8 cellular contexts compared by ENCODE assay signal in the genomic region with DNA sequence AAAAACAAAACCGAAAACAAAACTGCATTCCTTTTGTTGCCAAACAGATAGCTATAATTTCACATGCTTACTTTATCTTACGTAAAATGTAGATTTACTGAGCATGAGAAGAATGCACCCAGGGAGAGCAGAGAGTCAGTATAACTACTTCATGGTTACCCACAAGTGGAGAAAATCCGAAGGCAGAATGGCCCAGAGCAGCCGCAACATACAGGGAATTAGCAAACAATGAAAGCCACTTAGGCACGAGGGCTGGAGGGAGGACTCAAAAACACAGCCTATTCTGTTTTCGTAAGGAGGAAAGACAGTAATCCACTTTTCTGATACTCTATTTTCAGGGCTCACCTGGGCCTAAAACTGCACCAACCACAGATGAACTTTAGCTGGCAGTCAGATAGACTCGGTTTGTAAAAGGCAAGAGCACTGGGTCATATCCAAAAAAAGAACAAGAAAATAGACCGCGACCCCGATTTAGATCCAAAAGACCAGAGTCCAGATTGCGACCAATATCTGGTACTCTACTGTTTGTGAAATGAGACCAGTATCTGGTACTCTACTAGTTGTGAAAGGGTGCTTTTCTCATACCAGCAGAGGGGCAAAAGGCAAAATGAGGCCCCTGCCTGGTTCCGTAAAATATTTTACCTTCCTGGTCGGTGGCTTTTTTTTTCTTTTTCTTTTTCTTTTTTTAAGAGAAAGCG.
DNase-seq lines count a peak whose midpoint lies in the region; ATAC-seq and TF ChIP-seq lines count a peak whose summit lies in the region.

No MANE protein-coding gene starts in this region.

- CTCF ChIA-PET in GM10248 (lab: Yijun Ruan, JAX) = interaction anchor here (0.7 to 7.2 kb wide), 11 partner anchors 10 to 64 kb away, joined by 3 to 73 read pairs (median 4); a partner anchor contains a TSS

- H3K27ac Mint-ChIP-seq in activated naive CD8-positive, alpha-beta T cell = peak overlapping the region; percentile 91

- H3K9ac ChIP-seq in subcutaneous abdominal adipose tissue (ENCODE audit: low read length in 5 of 5) = peak overlapping the region; percentile 17 to 93 (median 90)

- no peaks in the 10 kb centered on the region for H3K27me3 Mint-ChIP-seq in activated naive CD8-positive, alpha-beta T cell

- H3K27ac ChIP-seq in subcutaneous abdominal adipose tissue (ENCODE audit: low read depth, low read length) = peak overlapping the region; percentile 81

- peak overlapping the region; percentile 73 to 95 (median 87) for H3K4me3 ChIP-seq in subcutaneous abdominal adipose tissue (ENCODE audit: low read depth in 1 of 5, low read length in 5 of 5)

- H3K36me3 ChIP-seq in subcutaneous abdominal adipose tissue (ENCODE audit: control insufficient read depth in 5 of 5, insufficient read depth in 5 of 5, low read length in 5 of 5) = peaks cover 0 to 4% (median 0%) of the 10 kb centered on the region in 5 donors

- peaks cover 3% of the 10 kb centered on the region for H3K36me3 Mint-ChIP-seq in activated naive CD8-positive, alpha-beta T cell

- POLR2A ChIA-PET in GM10248 (lab: Yijun Ruan, JAX) = no interaction called here

- peak overlapping the region; percentile 96 for H3K4me3 Mint-ChIP-seq in activated naive CD8-positive, alpha-beta T cell

- H3K9me3 Mint-ChIP-seq in activated naive CD8-positive, alpha-beta T cell (ENCODE audit: low read depth) = no peaks in the 10 kb centered on the region

- H3K9me3 ChIP-seq in subcutaneous abdominal adipose tissue (ENCODE audit: control insufficient read depth in 5 of 5, low read length in 5 of 5) = no peaks in the 10 kb centered on the region

- ATAC-seq in HG03280 (IDR thresholded peaks at IDR 0.05; ENCODE audit: unreplicated experiment) = peak; percentile 35

- peaks cover 9 to 80% (median 47%) of the 10 kb centered on the region in 5 donors for H3K4me1 ChIP-seq in subcutaneous abdominal adipose tissue (ENCODE audit: control insufficient read depth in 5 of 5, insufficient read depth in 5 of 5, low read length in 5 of 5)

- no peaks in the 10 kb centered on the region for H3K27me3 ChIP-seq in subcutaneous abdominal adipose tissue (ENCODE audit: control insufficient read depth in 5 of 5, insufficient read depth in 4 of 5, low read length in 5 of 5)

- TF ChIP-seq CTCF in GM10248 (IDR thresholded peaks at IDR 0.05; ENCODE audit: control extremely low read depth, extremely low read depth, low read depth, missing control alignments) = no peak

- H3K4me1 Mint-ChIP-seq in activated naive CD8-positive, alpha-beta T cell (ENCODE audit: low read depth) = peaks cover 66% of the 10 kb centered on the region

- peak; percentile 56 for DNase-seq in activated CD8-positive, alpha-beta memory T cell treated with anti-CD3 and anti-CD28 coated beads for 24 hours
- no peak for DNase-seq in activated CD8-positive, alpha-beta memory T cell treated with anti-CD3 and anti-CD28 coated beads, Interleukin-2, amount 50 U/mL, for 48 hours
- DNase-seq in islet precursor cell (peak; percentile 52), NCI-H1694 (lab: John Stamatoyannopoulos, UW) (no peak), GM10248 (ENCODE audit: extremely low spot score) (no peak)

Comparison
In these comparisons a context has a peak if more than half of its experiments do, and no peak if none do; other contexts are left out.
1. DNase-seq: peak in activated CD8-positive, alpha-beta memory T cell treated with anti-CD3 and anti-CD28 coated beads for 24 hours (single experiment) and islet precursor cell (single experiment); none in activated CD8-positive, alpha-beta memory T cell treated with anti-CD3 and anti-CD28 coated beads, Interleukin-2, amount 50 U/mL, for 48 hours (single experiment), NCI-H1694 (single experiment) and GM10248 (single experiment).